ENCODE assay signal across 10 cellular contexts in the genomic region with DNA sequence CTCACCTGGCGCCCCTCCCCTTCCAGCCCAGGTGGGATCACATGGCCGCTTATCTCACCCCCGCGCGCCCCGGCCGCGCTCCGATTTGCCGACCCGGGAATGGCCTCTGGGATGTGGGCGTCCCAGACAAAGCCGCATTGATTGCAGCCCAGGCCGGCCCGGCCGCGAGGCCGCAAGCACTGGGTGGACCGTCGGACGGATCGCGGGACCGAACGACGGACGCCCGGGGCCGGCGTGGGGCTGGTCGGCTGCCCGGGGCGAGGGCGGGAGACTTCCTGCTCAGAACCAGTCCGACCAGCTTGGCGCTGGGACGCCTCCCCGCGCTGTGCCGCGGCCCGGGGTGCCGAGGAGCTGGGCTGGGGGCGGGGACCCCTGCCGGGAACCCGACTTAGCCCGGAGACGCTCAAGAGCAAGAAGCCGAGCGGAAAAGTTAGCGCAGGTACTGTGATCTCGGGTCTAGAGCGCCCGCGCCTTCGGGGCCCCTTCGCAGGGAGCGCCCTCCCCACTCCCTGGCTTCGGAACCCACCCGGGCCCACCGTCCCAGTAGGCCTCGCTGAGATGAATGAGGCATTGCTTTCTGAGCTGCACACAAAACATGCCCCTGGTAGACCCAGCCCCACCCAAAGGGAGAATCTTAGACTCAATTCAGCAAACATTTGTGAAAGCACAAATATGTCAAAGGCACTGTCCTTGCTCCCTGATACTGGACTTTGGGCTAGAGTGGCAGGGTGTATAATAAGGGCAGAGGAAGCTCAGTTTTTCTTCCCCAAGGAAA. TPM values are rescaled to one million over a fixed set of nuclear protein-coding genes. Genes with fewer than 3 reads are reported as not detected.
DNase-seq lines count a peak whose midpoint lies in the region; ATAC-seq and TF ChIP-seq lines count a peak whose summit lies in the region.
"Had no signal": no experiment of that assay in that cellular context is flagged by ENCODE, and none has a peak within 500 bp of the region (broad histone marks: within the 10 kb centered on the region; RNA-seq: fewer than 3 reads in every experiment).

No MANE protein-coding gene starts in this region.

- H3K27ac Mint-ChIP-seq in MCF 10A (ENCODE audit: low read depth, unreplicated experiment), result no peak overlapping the region
- no peak overlapping the region for H3K27ac Mint-ChIP-seq in natural killer cell
- no peak overlapping the region for H3K27ac Mint-ChIP-seq in activated naive CD4-positive, alpha-beta T cell treated with anti-CD3 and anti-CD28 coated beads, Interleukin-2, amount 10 ng/mL, durations not matched to agents 7 days and 5 days

- H3K27me3 Mint-ChIP-seq in MCF 10A (ENCODE audit: insufficient read depth, unreplicated experiment) (no peaks in the 10 kb centered on the region), natural killer cell (ENCODE audit: low read depth in 2 of 2) (peaks cover 16 to 32% of the 10 kb centered on the region in 2 donors)
- peaks cover 10% of the 10 kb centered on the region for H3K27me3 Mint-ChIP-seq in activated naive CD4-positive, alpha-beta T cell treated with anti-CD3 and anti-CD28 coated beads, Interleukin-2, amount 10 ng/mL, durations not matched to agents 7 days and 5 days

- H3K27me3 ChIP-seq in thymus (ENCODE audit: control insufficient read depth, insufficient read depth), result peaks cover 26% of the 10 kb centered on the region

- no peaks in the 10 kb centered on the region for H3K4me1 ChIP-seq in thymus (ENCODE audit: control insufficient read depth, insufficient read depth, low read length)

- no peak for TF ChIP-seq CTCF in MCF 10A (IDR thresholded peaks at IDR 0.05; ENCODE audit: unreplicated experiment)
- no peak for TF ChIP-seq CTCF in natural killer cell (IDR thresholded peaks at IDR 0.05)

- BruUV-seq in MCF 10A (replicated peaks; lab: Mats Ljungman, UMichigan), result TSS peak; percentile 19

- no peaks in the 10 kb centered on the region for H3K9me3 Mint-ChIP-seq in MCF 10A (ENCODE audit: unreplicated experiment)
- H3K9me3 Mint-ChIP-seq in natural killer cell, result no peaks in the 10 kb centered on the region
- H3K9me3 Mint-ChIP-seq in activated naive CD4-positive, alpha-beta T cell treated with anti-CD3 and anti-CD28 coated beads, Interleukin-2, amount 10 ng/mL, durations not matched to agents 7 days and 5 days, result no peaks in the 10 kb centered on the region

- H3K4me3 Mint-ChIP-seq in MCF 10A (ENCODE audit: unreplicated experiment), result peak overlapping the region; percentile 66
- H3K4me3 Mint-ChIP-seq in natural killer cell, result no peak overlapping the region
- no peak overlapping the region for H3K4me3 Mint-ChIP-seq in activated naive CD4-positive, alpha-beta T cell treated with anti-CD3 and anti-CD28 coated beads, Interleukin-2, amount 10 ng/mL, durations not matched to agents 7 days and 5 days

- intact Hi-C loops in MCF 10A (cut with micrococcal nuclease) (loop anchor here (1.0 kb wide), 1 partner anchor 14 kb away; no protein-coding TSS in a partner anchor), left colon (cut with DNase I, micrococcal nuclease) (no loop called here), natural killer cell (cut with micrococcal nuclease) (no loop called here)

- no peaks in the 10 kb centered on the region for H3K36me3 Mint-ChIP-seq in MCF 10A (ENCODE audit: insufficient read depth, unreplicated experiment)
- no peaks in the 10 kb centered on the region for H3K36me3 Mint-ChIP-seq in natural killer cell
- H3K36me3 Mint-ChIP-seq in activated naive CD4-positive, alpha-beta T cell treated with anti-CD3 and anti-CD28 coated beads, Interleukin-2, amount 10 ng/mL, durations not matched to agents 7 days and 5 days, result no peaks in the 10 kb centered on the region

- POLR2A ChIA-PET in MCF 10A (lab: Yijun Ruan, JAX), result interaction anchor here (0.6 to 2.9 kb wide), 10 partner anchors 9 to 172 kb away, joined by 3 to 7 read pairs (median 4); no protein-coding TSS in a partner anchor

- no peak overlapping the region for H3K27ac ChIP-seq in thymus (ENCODE audit: low read depth)

- ATAC-seq in left colon, result peak; percentile 54
- ATAC-seq in natural killer cell, result no peak

- H3K9me3 ChIP-seq in thymus (ENCODE audit: control insufficient read depth), result no peaks in the 10 kb centered on the region

- H3K4me3 ChIP-seq in thymus (ENCODE audit: low read length), result peak overlapping the region; percentile 18

- no peaks in the 10 kb centered on the region for H3K36me3 ChIP-seq in thymus (ENCODE audit: control insufficient read depth, insufficient read depth)

- DNase-seq in NCI-H1436 (lab: John Stamatoyannopoulos, UW) (peak; percentile 19), NCI-H1436 treated with DMSO at 0.1 percent for 48 hours (lab: John Stamatoyannopoulos, UW) (no peak), MCF 10A (ENCODE audit: unreplicated experiment) (peak; percentile 75), left colon (peak; percentile 70 to 80), natural killer cell (no peak)
- no peak for DNase-seq in activated CD4-positive, alpha-beta T cell treated with anti-CD3 and anti-CD28 coated beads for 4 hours
- DNase-seq in activated naive CD4-positive, alpha-beta T cell treated with anti-CD3 and anti-CD28 coated beads, Interleukin-2, amount 10 ng/mL, durations not matched to agents 7 days and 5 days, result no peak
- DNase-seq: activated T-cell treated with anti-CD3 and anti-CD28 coated beads, Interleukin-2, amount 50 U/mL, for 48 hours had no signal

- 8% methylated on average over 62 of the region's 62 CpGs for WGBS in thymus

- CTCF ChIA-PET in MCF 10A (lab: Yijun Ruan, JAX), result interaction anchor here (0.6 to 16.7 kb wide), 9 partner anchors 10 to 556 kb away, joined by 3 to 539 read pairs (median 5); no protein-coding TSS in a partner anchor
- CTCF ChIA-PET in activated naive CD4-positive, alpha-beta T cell treated with anti-CD3 and anti-CD28 coated beads, Interleukin-2, amount 10 ng/mL, durations not matched to agents 7 days and 5 days (lab: Charles Lee), result no interaction called here

- H3K4me1 Mint-ChIP-seq in MCF 10A (ENCODE audit: insufficient read depth, unreplicated experiment), result peaks cover 24% of the 10 kb centered on the region
- no peaks in the 10 kb centered on the region for H3K4me1 Mint-ChIP-seq in natural killer cell
- H3K4me1 Mint-ChIP-seq in activated naive CD4-positive, alpha-beta T cell treated with anti-CD3 and anti-CD28 coated beads, Interleukin-2, amount 10 ng/mL, durations not matched to agents 7 days and 5 days, result no peaks in the 10 kb centered on the region

RNA-seq across cellular contexts. Expression of a gene that starts 0.4 kb away (rescaled TPM):
- total RNA-seq in MCF 10A (2022), result 21.4 and 40.9 TPM in 2 replicates
- 100 to 1,000 TPM; 172 to 191 TPM for total RNA-seq in left colon
- 19.5 TPM for polyA plus RNA-seq in thymus
- total RNA-seq in natural killer cell, result under 1 TPM in 1 of 3 donors, not detected in 2; 0.68 TPM
- total RNA-seq: A673 had no signal

RNA-seq across cellular contexts. Expression of a gene that starts 22.0 kb away (rescaled TPM):
- 0.05 TPM in 1 of 2 replicates, not detected in the other for total RNA-seq in MCF 10A (2022)
- total RNA-seq in left colon, result not detected
- polyA plus RNA-seq in thymus, result 3.5 TPM
- total RNA-seq in natural killer cell, result under 1 TPM in 1 of 3 donors, not detected in 2; 0.08 TPM
- total RNA-seq: A673 had no signal

RNA-seq across cellular contexts. Expression of a gene that starts 22.1 kb away (rescaled TPM):
- total RNA-seq in MCF 10A (2022) (0.37 and 0.61 TPM in 2 replicates), left colon (under 1 TPM; 0.31 to 0.58 TPM), natural killer cell (not detected)
- 10.0 TPM for polyA plus RNA-seq in thymus

Comparison
In these comparisons a context has a peak if more than half of its experiments do, and no peak if none do; other contexts are left out.
1. DNase-seq: peak in NCI-H1436 (single experiment), MCF 10A (single experiment) and left colon (2 of 2); none in NCI-H1436 treated with DMSO at 0.1 percent for 48 hours (single experiment), activated CD4-positive, alpha-beta T cell treated with anti-CD3 and anti-CD28 coated beads for 4 hours (0 of 2), natural killer cell (single experiment) and activated naive CD4-positive, alpha-beta T cell treated with anti-CD3 and anti-CD28 coated beads, Interleukin-2, amount 10 ng/mL, durations not matched to agents 7 days and 5 days (single experiment).
2. RNA of a gene that starts 0.4 kb away (total RNA-seq): 172 to 191 TPM in left colon and 21.4 to 40.9 TPM in MCF 10A; 0.68 TPM in natural killer cell; every median in the first group is over 10 times any median in the second.